ENCODE assay signal across 1 cellular context in the genomic region with DNA sequence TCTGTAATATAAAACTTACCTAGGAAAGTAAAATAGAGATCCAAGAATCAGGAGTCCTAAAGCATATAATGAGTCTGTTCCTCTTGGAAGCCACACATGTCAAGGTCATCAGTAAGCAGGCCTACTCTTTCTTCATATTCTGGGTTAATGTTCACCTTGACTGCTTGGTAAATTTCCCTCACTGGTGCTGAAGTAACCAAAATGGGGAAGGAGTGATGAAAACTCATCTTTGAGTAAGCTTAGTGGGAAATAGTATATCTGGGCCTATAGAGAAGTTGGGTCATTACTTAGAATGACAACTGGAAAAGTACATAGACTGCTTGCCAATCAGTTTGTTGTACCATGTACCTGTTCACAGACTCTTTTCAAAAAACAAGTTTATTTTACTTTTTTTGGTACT.
TF ChIP-seq lines count a peak whose summit lies in the region.

No MANE protein-coding gene starts in this region.

TF ChIP-seq in HepG2, 621 proteins besides CTCF, POLR2A, EP300 and RAD21 (continued from another document and continues in another):
- TF ChIP-seq, protein P1, sequence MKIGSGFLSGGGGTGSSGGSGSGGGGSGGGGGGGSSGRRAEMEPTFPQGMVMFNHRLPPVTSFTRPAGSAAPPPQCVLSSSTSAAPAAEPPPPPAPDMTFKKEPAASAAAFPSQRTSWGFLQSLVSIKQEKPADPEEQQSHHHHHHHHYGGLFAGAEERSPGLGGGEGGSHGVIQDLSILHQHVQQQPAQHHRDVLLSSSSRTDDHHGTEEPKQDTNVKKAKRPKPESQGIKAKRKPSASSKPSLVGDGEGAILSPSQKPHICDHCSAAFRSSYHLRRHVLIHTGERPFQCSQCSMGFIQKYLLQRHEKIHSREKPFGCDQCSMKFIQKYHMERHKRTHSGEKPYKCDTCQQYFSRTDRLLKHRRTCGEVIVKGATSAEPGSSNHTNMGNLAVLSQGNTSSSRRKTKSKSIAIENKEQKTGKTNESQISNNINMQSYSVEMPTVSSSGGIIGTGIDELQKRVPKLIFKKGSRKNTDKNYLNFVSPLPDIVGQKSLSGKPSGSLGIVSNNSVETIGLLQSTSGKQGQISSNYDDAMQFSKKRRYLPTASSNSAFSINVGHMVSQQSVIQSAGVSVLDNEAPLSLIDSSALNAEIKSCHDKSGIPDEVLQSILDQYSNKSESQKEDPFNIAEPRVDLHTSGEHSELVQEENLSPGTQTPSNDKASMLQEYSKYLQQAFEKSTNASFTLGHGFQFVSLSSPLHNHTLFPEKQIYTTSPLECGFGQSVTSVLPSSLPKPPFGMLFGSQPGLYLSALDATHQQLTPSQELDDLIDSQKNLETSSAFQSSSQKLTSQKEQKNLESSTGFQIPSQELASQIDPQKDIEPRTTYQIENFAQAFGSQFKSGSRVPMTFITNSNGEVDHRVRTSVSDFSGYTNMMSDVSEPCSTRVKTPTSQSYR (CRISPR knock-in tag; IDR thresholded peaks at IDR 0.05; ENCODE audit: borderline replicate concordance), result no peak
- TF ChIP-seq GABPA (IDR thresholded peaks at IDR 0.05; ENCODE audit: low read depth, low read length), result no peak
- TF ChIP-seq GABPA (CRISPR knock-in tag; IDR thresholded peaks at IDR 0.05; ENCODE audit: low read depth), result peak; percentile 2; the same call in 1 of the 2 replicates
- peak; percentile 75 for TF ChIP-seq PAXIP1 (CRISPR knock-in tag; conservative IDR thresholded peaks at IDR 0.05)
- no peak for TF ChIP-seq MTF1 (CRISPR knock-in tag; IDR thresholded peaks at IDR 0.05)
- no peak for TF ChIP-seq ZKSCAN5 (CRISPR knock-in tag; IDR thresholded peaks at IDR 0.05)
- TF ChIP-seq FOXK1 (CRISPR knock-in tag; IDR thresholded peaks at IDR 0.05; ENCODE audit: borderline replicate concordance, low read depth), result no peak
- no peak for TF ChIP-seq ZNF629 (CRISPR knock-in tag; conservative IDR thresholded peaks at IDR 0.05)
- TF ChIP-seq HNRNPK (IDR thresholded peaks at IDR 0.05; ENCODE audit: low read depth, low read length, poor library complexity, severe bottlenecking), result no peak
- TF ChIP-seq, protein P2, sequence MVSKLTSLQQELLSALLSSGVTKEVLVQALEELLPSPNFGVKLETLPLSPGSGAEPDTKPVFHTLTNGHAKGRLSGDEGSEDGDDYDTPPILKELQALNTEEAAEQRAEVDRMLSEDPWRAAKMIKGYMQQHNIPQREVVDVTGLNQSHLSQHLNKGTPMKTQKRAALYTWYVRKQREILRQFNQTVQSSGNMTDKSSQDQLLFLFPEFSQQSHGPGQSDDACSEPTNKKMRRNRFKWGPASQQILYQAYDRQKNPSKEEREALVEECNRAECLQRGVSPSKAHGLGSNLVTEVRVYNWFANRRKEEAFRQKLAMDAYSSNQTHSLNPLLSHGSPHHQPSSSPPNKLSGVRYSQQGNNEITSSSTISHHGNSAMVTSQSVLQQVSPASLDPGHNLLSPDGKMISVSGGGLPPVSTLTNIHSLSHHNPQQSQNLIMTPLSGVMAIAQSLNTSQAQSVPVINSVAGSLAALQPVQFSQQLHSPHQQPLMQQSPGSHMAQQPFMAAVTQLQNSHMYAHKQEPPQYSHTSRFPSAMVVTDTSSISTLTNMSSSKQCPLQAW (CRISPR knock-in tag; IDR thresholded peaks at IDR 0.05), result peak; percentile 33; the same call in 1 of the 2 replicates
- no peak for TF ChIP-seq SIN3B (IDR thresholded peaks at IDR 0.05; ENCODE audit: low read length)
- peak; percentile 52; the same call in 1 of the 2 replicates for TF ChIP-seq ZBTB34 (CRISPR knock-in tag; IDR thresholded peaks at IDR 0.05)
- TF ChIP-seq HOXA7 (CRISPR knock-in tag; IDR thresholded peaks at IDR 0.05), result no peak
- TF ChIP-seq ADNP (CRISPR knock-in tag; IDR thresholded peaks at IDR 0.05), result no peak
- TF ChIP-seq KLF11 (CRISPR knock-in tag; IDR thresholded peaks at IDR 0.05), result no peak
- TF ChIP-seq ZNF256 (CRISPR knock-in tag; conservative IDR thresholded peaks at IDR 0.05), result no peak
- TF ChIP-seq NFIC (IDR thresholded peaks at IDR 0.05; ENCODE audit: low read length), result peak; percentile 38; the same call in 1 of the 2 replicates
- no peak for TF ChIP-seq ZNF563 (CRISPR knock-in tag; IDR thresholded peaks at IDR 0.05)
- TF ChIP-seq ZBTB20 (CRISPR knock-in tag; IDR thresholded peaks at IDR 0.05; ENCODE audit: borderline replicate concordance, low read depth), result 0 out of 2 replicates have a peak, but pooled peaks have one; percentile 40
- TF ChIP-seq NR2C2 (CRISPR knock-in tag; IDR thresholded peaks at IDR 0.05; ENCODE audit: borderline replicate concordance), result no peak
- no peak for TF ChIP-seq ZBTB7B (CRISPR knock-in tag; IDR thresholded peaks at IDR 0.05)
- TF ChIP-seq KLF6 (CRISPR knock-in tag; IDR thresholded peaks at IDR 0.05), result no peak
- TF ChIP-seq ERF (CRISPR knock-in tag; IDR thresholded peaks at IDR 0.05), result peak; percentile 51; the same call in 1 of the 2 replicates
- no peak for TF ChIP-seq HIC2 (CRISPR knock-in tag; IDR thresholded peaks at IDR 0.05; ENCODE audit: low read depth)
- TF ChIP-seq ZNF841 (CRISPR knock-in tag; IDR thresholded peaks at IDR 0.05; ENCODE audit: borderline replicate concordance), result no peak
- TF ChIP-seq MYNN (CRISPR knock-in tag; IDR thresholded peaks at IDR 0.05; ENCODE audit: low read depth), result no peak
- no peak for TF ChIP-seq ZNF768 (CRISPR knock-in tag; IDR thresholded peaks at IDR 0.05)
- TF ChIP-seq ZNF570 (CRISPR knock-in tag; IDR thresholded peaks at IDR 0.05; ENCODE audit: borderline replicate concordance), result no peak
- no peak for TF ChIP-seq HHEX (CRISPR knock-in tag; IDR thresholded peaks at IDR 0.05)
- peak; percentile 41; the same call in 1 of the 2 replicates for TF ChIP-seq IRF2 (CRISPR knock-in tag; IDR thresholded peaks at IDR 0.05)
- TF ChIP-seq ZNF614 (CRISPR knock-in tag; IDR thresholded peaks at IDR 0.05; ENCODE audit: borderline replicate concordance), result peak; percentile 66; the same call in 1 of the 2 replicates
- no peak for TF ChIP-seq ZNF83 (CRISPR knock-in tag; IDR thresholded peaks at IDR 0.05; ENCODE audit: borderline replicate concordance)
- TF ChIP-seq AHR (CRISPR knock-in tag; IDR thresholded peaks at IDR 0.05), result no peak
- TF ChIP-seq RBFOX2 (IDR thresholded peaks at IDR 0.05; ENCODE audit: low read depth, low read length), result no peak
- TF ChIP-seq LCORL (IDR thresholded peaks at IDR 0.05), result no peak
- no peak for TF ChIP-seq LCORL (CRISPR knock-in tag; IDR thresholded peaks at IDR 0.05)
- TF ChIP-seq, protein P3, sequence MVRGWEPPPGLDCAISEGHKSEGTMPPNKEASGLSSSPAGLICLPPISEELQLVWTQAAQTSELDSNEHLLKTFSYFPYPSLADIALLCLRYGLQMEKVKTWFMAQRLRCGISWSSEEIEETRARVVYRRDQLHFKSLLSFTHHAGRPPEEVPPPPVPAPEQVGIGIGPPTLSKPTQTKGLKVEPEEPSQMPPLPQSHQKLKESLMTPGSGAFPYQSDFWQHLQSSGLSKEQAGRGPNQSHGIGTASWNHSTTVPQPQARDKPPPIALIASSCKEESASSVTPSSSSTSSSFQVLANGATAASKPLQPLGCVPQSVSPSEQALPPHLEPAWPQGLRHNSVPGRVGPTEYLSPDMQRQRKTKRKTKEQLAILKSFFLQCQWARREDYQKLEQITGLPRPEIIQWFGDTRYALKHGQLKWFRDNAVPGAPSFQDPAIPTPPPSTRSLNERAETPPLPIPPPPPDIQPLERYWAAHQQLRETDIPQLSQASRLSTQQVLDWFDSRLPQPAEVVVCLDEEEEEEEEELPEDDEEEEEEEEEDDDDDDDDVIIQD (CRISPR knock-in tag; IDR thresholded peaks at IDR 0.05; ENCODE audit: low read depth), result 0 out of 2 replicates have a peak, but pooled peaks have one; percentile 65
- no peak for TF ChIP-seq REPIN1 (CRISPR knock-in tag; IDR thresholded peaks at IDR 0.05; ENCODE audit: borderline replicate concordance, low read depth)
- TF ChIP-seq HNF4A (CRISPR knock-in tag; IDR thresholded peaks at IDR 0.05), result peak; percentile 48
- no peak for TF ChIP-seq HDAC2 (CRISPR knock-in tag; IDR thresholded peaks at IDR 0.05)
- TF ChIP-seq, protein P4, sequence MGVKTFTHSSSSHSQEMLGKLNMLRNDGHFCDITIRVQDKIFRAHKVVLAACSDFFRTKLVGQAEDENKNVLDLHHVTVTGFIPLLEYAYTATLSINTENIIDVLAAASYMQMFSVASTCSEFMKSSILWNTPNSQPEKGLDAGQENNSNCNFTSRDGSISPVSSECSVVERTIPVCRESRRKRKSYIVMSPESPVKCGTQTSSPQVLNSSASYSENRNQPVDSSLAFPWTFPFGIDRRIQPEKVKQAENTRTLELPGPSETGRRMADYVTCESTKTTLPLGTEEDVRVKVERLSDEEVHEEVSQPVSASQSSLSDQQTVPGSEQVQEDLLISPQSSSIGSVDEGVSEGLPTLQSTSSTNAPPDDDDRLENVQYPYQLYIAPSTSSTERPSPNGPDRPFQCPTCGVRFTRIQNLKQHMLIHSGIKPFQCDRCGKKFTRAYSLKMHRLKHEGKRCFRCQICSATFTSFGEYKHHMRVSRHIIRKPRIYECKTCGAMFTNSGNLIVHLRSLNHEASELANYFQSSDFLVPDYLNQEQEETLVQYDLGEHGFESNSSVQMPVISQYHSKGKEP (CRISPR knock-in tag; IDR thresholded peaks at IDR 0.05), result no peak
- TF ChIP-seq EHMT2 (IDR thresholded peaks at IDR 0.05; ENCODE audit: borderline replicate concordance, low read depth, low read length), result 0 out of 2 replicates have a peak, but pooled peaks have one; percentile 9
- no peak for TF ChIP-seq ZNF3 (CRISPR knock-in tag; IDR thresholded peaks at IDR 0.05)
- no peak for TF ChIP-seq PRDM15 (CRISPR knock-in tag; IDR thresholded peaks at IDR 0.05)
- TF ChIP-seq MIXL1 (CRISPR knock-in tag; IDR thresholded peaks at IDR 0.05), result peak; percentile 35; the same call in 1 of the 2 replicates
